17 cellular contexts compared by ENCODE assay signal in the genomic region with DNA sequence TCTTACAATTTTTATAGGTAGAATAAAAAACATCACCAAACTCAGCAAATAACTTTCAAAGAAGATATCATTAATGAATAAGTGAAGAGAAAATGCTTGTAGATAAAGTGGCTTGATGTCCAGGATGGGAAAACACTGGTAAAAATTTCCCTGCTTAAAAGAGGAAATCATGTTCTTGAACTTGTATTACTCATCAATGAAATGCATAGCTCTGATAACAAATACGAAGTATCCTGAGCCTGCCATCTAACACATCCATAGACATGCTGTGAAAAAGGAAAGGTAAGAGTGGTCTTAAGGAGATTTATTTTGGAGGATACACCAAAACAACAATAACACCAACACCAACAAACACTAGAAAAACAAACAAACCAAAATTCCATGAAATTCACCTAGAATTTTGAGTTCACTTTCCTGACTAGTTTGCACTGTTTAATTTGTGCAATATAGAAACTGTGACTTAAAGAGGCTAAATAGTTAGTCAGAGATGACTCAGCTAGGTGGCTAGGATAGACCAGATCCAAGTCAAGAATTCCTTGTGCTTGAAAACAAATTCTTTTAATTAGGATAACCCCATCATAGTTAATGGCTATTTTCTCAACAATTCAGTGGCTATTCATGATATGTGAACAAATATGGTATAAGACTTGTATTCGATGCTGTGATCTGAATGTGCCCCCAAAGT.
DNase-seq lines count a peak whose midpoint lies in the region; ATAC-seq and TF ChIP-seq lines count a peak whose summit lies in the region.
"Had no signal": no experiment of that assay in that cellular context is flagged by ENCODE, and none has a peak within 500 bp of the region (broad histone marks: within the 10 kb centered on the region; RNA-seq: fewer than 3 reads in every experiment).

No MANE protein-coding gene starts in this region.

- H3K36me3 ChIP-seq in adipocyte (ENCODE audit: control insufficient read depth, insufficient read depth, low read length, severe bottlenecking), result no peaks in the 10 kb centered on the region

- H3K36me3 Mint-ChIP-seq in T-helper 2 cell treated with Interferon-gamma antibody and Interleukin-4, amounts not matched to agents 5 μg/mL and 100 μg/mL, for 36 hours (ENCODE audit: low read depth), result no peaks in the 10 kb centered on the region

- no peak for TF ChIP-seq CTCF in fibroblast of pulmonary artery (IDR thresholded peaks at IDR 0.05; ENCODE audit: low read length, missing control alignments)

- H3K9ac ChIP-seq in adipocyte (ENCODE audit: low read length), result no peak overlapping the region

- H3K27me3 ChIP-seq in adipocyte (replicated peaks; ENCODE audit: control insufficient read depth, insufficient read depth, low read length), result no peaks in the 10 kb centered on the region

- no peak overlapping the region for H3K27ac Mint-ChIP-seq in T-helper 2 cell treated with Interferon-gamma antibody and Interleukin-4, amounts not matched to agents 5 μg/mL and 100 μg/mL, for 36 hours
- H3K27ac Mint-ChIP-seq: activated CD4-positive, alpha-beta T cell treated with anti-CD3 and anti-CD28 coated beads, Interleukin-2, amount 10 ng/mL, durations not matched to agents 24 days and 14 days; activated naive CD8-positive, alpha-beta T cell treated with anti-CD3 and anti-CD28 coated beads, Interleukin-2, amount 50 U/mL, for 24 hours; activated T-cell treated with anti-CD3 and anti-CD28 coated beads, Interleukin-2, amount 50 U/mL, for 24 hours; T-helper 1 cell treated with Interleukin-12 subunit alpha and Interleukin-12 subunit beta and Interleukin-4 antibody, amounts not matched to agents 30 μg/mL and 1 μg/mL, for 36 hours had no signal

- H3K4me3 Mint-ChIP-seq in T-helper 2 cell treated with Interferon-gamma antibody and Interleukin-4, amounts not matched to agents 5 μg/mL and 100 μg/mL, for 36 hours, result no peak overlapping the region
- H3K4me3 Mint-ChIP-seq: activated CD4-positive, alpha-beta T cell treated with anti-CD3 and anti-CD28 coated beads, Interleukin-2, amount 10 ng/mL, durations not matched to agents 24 days and 14 days; activated naive CD8-positive, alpha-beta T cell treated with anti-CD3 and anti-CD28 coated beads, Interleukin-2, amount 50 U/mL, for 24 hours; activated T-cell treated with anti-CD3 and anti-CD28 coated beads, Interleukin-2, amount 50 U/mL, for 24 hours; T-helper 1 cell treated with Interleukin-12 subunit alpha and Interleukin-12 subunit beta and Interleukin-4 antibody, amounts not matched to agents 30 μg/mL and 1 μg/mL, for 36 hours had no signal

- no peaks in the 10 kb centered on the region for H3K4me1 Mint-ChIP-seq in T-helper 2 cell treated with Interferon-gamma antibody and Interleukin-4, amounts not matched to agents 5 μg/mL and 100 μg/mL, for 36 hours (ENCODE audit: low read depth)
- H3K4me1 Mint-ChIP-seq: activated CD4-positive, alpha-beta T cell treated with anti-CD3 and anti-CD28 coated beads, Interleukin-2, amount 10 ng/mL, durations not matched to agents 24 days and 14 days; activated naive CD8-positive, alpha-beta T cell treated with anti-CD3 and anti-CD28 coated beads, Interleukin-2, amount 50 U/mL, for 24 hours had no signal

- no peak for ATAC-seq in sciatic nerve
- ATAC-seq: activated naive CD8-positive, alpha-beta T cell treated with anti-CD3 and anti-CD28 coated beads, Interleukin-2, amount 50 U/mL, for 24 hours had no signal

- peaks cover 32% of the 10 kb centered on the region for H3K4me1 ChIP-seq in adipocyte (ENCODE audit: control insufficient read depth, insufficient read depth, low read length)

- H3K27me3 Mint-ChIP-seq in T-helper 2 cell treated with Interferon-gamma antibody and Interleukin-4, amounts not matched to agents 5 μg/mL and 100 μg/mL, for 36 hours (ENCODE audit: low read depth), result peaks cover 2% of the 10 kb centered on the region
- H3K27me3 Mint-ChIP-seq: activated CD4-positive, alpha-beta T cell treated with anti-CD3 and anti-CD28 coated beads, Interleukin-2, amount 10 ng/mL, durations not matched to agents 24 days and 14 days had no signal

- DNase-seq in A172 (ENCODE audit: low spot score) (peak; percentile 63), HCEC 1CT (peak; percentile 83), adipocyte (ENCODE audit: low read depth) (peak; percentile 53), fibroblast of pulmonary artery (ENCODE audit: low read depth) (peak; percentile 40), NCI-H446 (lab: John Stamatoyannopoulos, UW) (no peak), GM19238 (ENCODE audit: insufficient read length, low spot score) (no peak), sciatic nerve (ENCODE audit: low spot score) (no peak)
- DNase-seq in T-helper 2 cell treated with Interferon-gamma antibody and Interleukin-4, amounts not matched to agents 5 μg/mL and 100 μg/mL, for 36 hours (ENCODE audit: low spot score), result no peak
- DNase-seq: activated CD4-positive, alpha-beta T cell treated with anti-CD3 and anti-CD28 coated beads, Interleukin-2, amount 10 ng/mL, durations not matched to agents 24 days and 14 days; activated naive CD8-positive, alpha-beta T cell treated with anti-CD3 and anti-CD28 coated beads, Interleukin-2, amount 50 U/mL, for 24 hours; activated T-cell treated with anti-CD3 and anti-CD28 coated beads, Interleukin-2, amount 50 U/mL, for 24 hours; GOT3; kidney; NCI-H1930; NCI-H69; stimulated activated CD4-positive, alpha-beta T cell treated with anti-CD3 and anti-CD28 coated beads, Interleukin-12 subunit alpha, Interleukin-12 subunit beta, amount 100 ng/mL, for 4 hours had no signal

- intact Hi-C loops in sciatic nerve (cut with DNase I), result loop anchor here (1.0 kb wide), 1 partner anchor 9 kb away; no protein-coding TSS in a partner anchor

- no peak overlapping the region for H3K4me3 ChIP-seq in adipocyte (ENCODE audit: low read length)
- no peak overlapping the region for H3K4me3 ChIP-seq in fibroblast of pulmonary artery (replicated peaks; ENCODE audit: low read depth, low read length)

- H3K9me3 ChIP-seq in adipocyte (ENCODE audit: control insufficient read depth, low read length), result no peaks in the 10 kb centered on the region

- H3K9me3 Mint-ChIP-seq in T-helper 2 cell treated with Interferon-gamma antibody and Interleukin-4, amounts not matched to agents 5 μg/mL and 100 μg/mL, for 36 hours, result no peaks in the 10 kb centered on the region
- H3K9me3 Mint-ChIP-seq: activated CD4-positive, alpha-beta T cell treated with anti-CD3 and anti-CD28 coated beads, Interleukin-2, amount 10 ng/mL, durations not matched to agents 24 days and 14 days; activated naive CD8-positive, alpha-beta T cell treated with anti-CD3 and anti-CD28 coated beads, Interleukin-2, amount 50 U/mL, for 24 hours; activated T-cell treated with anti-CD3 and anti-CD28 coated beads, Interleukin-2, amount 50 U/mL, for 24 hours; T-helper 1 cell treated with Interleukin-12 subunit alpha and Interleukin-12 subunit beta and Interleukin-4 antibody, amounts not matched to agents 30 μg/mL and 1 μg/mL, for 36 hours had no signal

Comparison
In these comparisons a context has a peak if more than half of its experiments do, and no peak if none do; other contexts are left out.
1. DNase-seq: peak in A172 (single experiment), HCEC 1CT (single experiment), adipocyte (single experiment) and fibroblast of pulmonary artery (single experiment); none in NCI-H446 (0 of 2), GM19238 (single experiment), T-helper 2 cell treated with Interferon-gamma antibody and Interleukin-4, amounts not matched to agents 5 μg/mL and 100 μg/mL, for 36 hours (single experiment) and sciatic nerve (single experiment).